In the genomic region with DNA sequence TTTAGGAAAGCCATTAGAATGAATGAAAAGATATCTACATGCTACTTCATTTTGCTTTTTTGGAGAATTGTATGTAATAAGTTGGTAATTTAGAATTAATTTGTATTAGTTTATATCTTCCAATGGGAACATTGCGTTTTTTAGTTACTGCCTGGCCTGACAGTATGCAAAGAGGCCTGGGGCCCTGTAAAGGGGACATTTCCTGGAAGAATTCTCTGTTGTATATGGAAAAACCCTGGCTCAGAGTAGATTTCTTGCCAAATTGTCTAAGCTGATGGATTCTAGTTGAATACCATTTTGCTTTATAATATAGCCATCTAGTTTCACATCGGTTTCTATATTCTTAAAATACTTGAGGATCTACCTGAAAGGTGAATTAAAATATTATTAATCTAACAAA, we compare ENCODE assay signal across 25 cellular contexts. TPM values are rescaled to one million over a fixed set of nuclear protein-coding genes. Genes with fewer than 3 reads are reported as not detected.
DNase-seq lines count a peak whose midpoint lies in the region; ATAC-seq, FAIRE-seq and TF ChIP-seq lines count a peak whose summit lies in the region.
"Had no signal": no experiment of that assay in that cellular context is flagged by ENCODE, and none has a peak within 500 bp of the region (broad histone marks: within the 10 kb centered on the region; RNA-seq: fewer than 3 reads in every experiment).

No MANE protein-coding gene starts in this region.

- H3K4me1 Mint-ChIP-seq in brain, result peaks cover 57% of the 10 kb centered on the region

- peak overlapping the region; percentile 34 for H3K4me3 ChIP-seq in smooth muscle cell
- H3K4me3 ChIP-seq: esophagus squamous epithelium, heart left ventricle, lower lobe of right lung, pancreas, tibial nerve had no signal

- peaks cover 94% of the 10 kb centered on the region for H3K79me2 ChIP-seq in smooth muscle cell (ENCODE audit: low read depth)

- FAIRE-seq in frontal cortex (lab: Jason Lieb, UNC), result peak; percentile 43

- H4K20me1 ChIP-seq in smooth muscle cell (ENCODE audit: low read depth), result peaks cover 81% of the 10 kb centered on the region

- H3K4me3 Mint-ChIP-seq in brain, result peak overlapping the region in 3 of 5 experiments; percentile 16 to 66 (median 39)
- H3K4me3 Mint-ChIP-seq: activated CD4-positive, alpha-beta memory T cell treated with anti-CD3 and anti-CD28 coated beads for 36 hours; HFFc6; naive B cell had no signal

- peak overlapping the region; percentile 87 for H3K27ac ChIP-seq in smooth muscle cell (ENCODE audit: low read depth)
- H3K27ac ChIP-seq: esophagus squamous epithelium, lower lobe of right lung, pancreas had no signal

- WGBS in smooth muscle cell (ENCODE audit: low lambda C conversion rate), result 36% methylated on average over 2 of the region's 2 CpGs

- TF ChIP-seq CTCF in brain (conservative IDR thresholded peaks at IDR 0.05) (no peak), smooth muscle cell (IDR thresholded peaks at IDR 0.05; ENCODE audit: borderline replicate concordance, insufficient read depth, poor library complexity, severe bottlenecking) (no peak)

- peak overlapping the region in 3 of 5 experiments; percentile 38 to 90 (median 85) for H3K27ac Mint-ChIP-seq in brain
- H3K27ac Mint-ChIP-seq: activated CD4-positive, alpha-beta memory T cell treated with anti-CD3 and anti-CD28 coated beads for 36 hours; HFFc6; WTC11 had no signal

- H2AFZ ChIP-seq in smooth muscle cell (ENCODE audit: low read depth), result no peak overlapping the region

- H3K4me1 ChIP-seq in smooth muscle cell (ENCODE audit: low read depth), result peaks cover 38% of the 10 kb centered on the region

- H3F3A ChIP-seq in smooth muscle cell (ENCODE audit: low read depth), result peaks cover 12% of the 10 kb centered on the region

- no peaks in the 10 kb centered on the region for H3K9me3 ChIP-seq in smooth muscle cell (replicated peaks; ENCODE audit: low read depth)
- H3K9me3 ChIP-seq: esophagus squamous epithelium, lower lobe of right lung, pancreas, tibial nerve had no signal

- H3K36me3 ChIP-seq in smooth muscle cell (ENCODE audit: low read depth), result no peaks in the 10 kb centered on the region
- H3K36me3 ChIP-seq: esophagus squamous epithelium, heart left ventricle, lower lobe of right lung, pancreas, tibial nerve had no signal

- ATAC-seq in GM21515 (IDR thresholded peaks at IDR 0.05; ENCODE audit: unreplicated experiment), result no peak
- ATAC-seq: heart left ventricle, lower lobe of right lung, pancreas, WTC11 had no signal

- H3K4me2 ChIP-seq in smooth muscle cell, result peak overlapping the region; percentile 80

- H3K27me3 ChIP-seq in smooth muscle cell (ENCODE audit: low read depth), result no peaks in the 10 kb centered on the region
- H3K27me3 ChIP-seq: esophagus squamous epithelium, heart left ventricle, pancreas, tibial nerve had no signal

- H3K9me3 Mint-ChIP-seq in brain, result no peaks in the 10 kb centered on the region
- H3K9me3 Mint-ChIP-seq: activated CD4-positive, alpha-beta memory T cell treated with anti-CD3 and anti-CD28 coated beads for 36 hours; HFFc6; naive B cell; WTC11 had no signal

- DNase-seq in NCI-H526 treated with DMSO at 0.1 percent for 48 hours (lab: John Stamatoyannopoulos, UW) (peak; percentile 86), frontal cortex (ENCODE audit: low spot score in 2 of 2) (no peak), smooth muscle cell (lab: John Stamatoyannopoulos, UW; ENCODE audit: unreplicated experiment) (no peak), anterior cingulate cortex (lab: John Stamatoyannopoulos, UW) (no peak)
- DNase-seq in activated CD8-positive, alpha-beta memory T cell treated with anti-CD3 and anti-CD28 coated beads for 24 hours, result no peak
- DNase-seq: activated CD4-positive, alpha-beta memory T cell treated with anti-CD3 and anti-CD28 coated beads for 36 hours; activated naive CD4-positive, alpha-beta T cell treated with anti-CD3 and anti-CD28 coated beads, Interleukin-2, amount 50 U/mL, for 16 hours; activated T-cell treated with anti-CD3 and anti-CD28 coated beads, Interleukin-2, amount 50 U/mL, for 1 hour; AML-193; COR-L47; esophagus squamous epithelium; heart left ventricle; HFFc6; lower lobe of right lung; naive B cell; NCI-H1092 treated with DMSO at 0.1 percent for 48 hours; NCI-H510A; pancreas; Right ventricle myocardium superior; stimulated activated CD4-positive, alpha-beta T cell treated with anti-CD3 and anti-CD28 coated beads, Interleukin-2, amount 100 ng/mL, for 24 hours; stimulated activated naive CD4-positive, alpha-beta T cell treated with Interleukin-2 at 50 U/mL for 16 hours had no signal

- peaks cover 3% of the 10 kb centered on the region for H3K36me3 Mint-ChIP-seq in brain
- H3K36me3 Mint-ChIP-seq: naive B cell, WTC11 had no signal

- peak overlapping the region; percentile 50 for H3K9ac ChIP-seq in smooth muscle cell (ENCODE audit: low read depth)

- H3K27me3 Mint-ChIP-seq in brain, result peaks cover 4% of the 10 kb centered on the region
- H3K27me3 Mint-ChIP-seq: activated CD4-positive, alpha-beta memory T cell treated with anti-CD3 and anti-CD28 coated beads for 36 hours; naive B cell had no signal

RNA-seq across cellular contexts. Expression of gene AGO3, which starts 4.5 kb away (rescaled TPM):
- polyA plus RNA-seq in brain (ENCODE audit: insufficient read depth, low read depth, low replicate concordance) (4.8 TPM), smooth muscle cell (14.3 and 22.9 TPM in 2 replicates)
- total RNA-seq in frontal cortex (21.6 TPM), smooth muscle cell (22.6 and 31.6 TPM in 2 replicates)

RNA-seq across cellular contexts. Expression of gene AGO1, which starts 52.4 kb away (rescaled TPM):
- polyA plus RNA-seq in brain (ENCODE audit: insufficient read depth, low read depth, low replicate concordance), result 13.7 TPM
- 12.2 TPM for total RNA-seq in frontal cortex
- total RNA-seq in smooth muscle cell, result 10.8 and 15.3 TPM in 2 replicates
- polyA plus RNA-seq in smooth muscle cell, result 4.9 and 8.1 TPM in 2 replicates
